7 cellular contexts compared by ENCODE assay signal in genomic region chr20:59598625-59599310, GRCh38. TPM values are rescaled to one million over a fixed set of nuclear protein-coding genes. Genes with fewer than 3 reads are reported as not detected.
DNase-seq lines count a peak whose midpoint lies in the region; ATAC-seq, FAIRE-seq and TF ChIP-seq lines count a peak whose summit lies in the region.

No MANE protein-coding gene starts in this region.

- no peak overlapping the region for H3K4me3 ChIP-seq in astrocyte (ENCODE audit: insufficient read depth, low read depth, low read length)
- H3K4me3 ChIP-seq in kidney (ENCODE audit: low read length in 2 of 2): no peak overlapping the region
- no peak overlapping the region for H3K4me3 ChIP-seq in lower leg skin (ENCODE audit: low read depth, poor library complexity, severe bottlenecking)

- H3K36me3 ChIP-seq in astrocyte (ENCODE audit: insufficient read depth, low read length): no peaks in the 10 kb centered on the region
- no peaks in the 10 kb centered on the region for H3K36me3 ChIP-seq in kidney (ENCODE audit: control insufficient read depth in 1 of 2, insufficient read depth in 2 of 2, low read length in 2 of 2)

- no peaks in the 10 kb centered on the region for H3K27me3 ChIP-seq in astrocyte (ENCODE audit: insufficient read depth, low read length)

- no peak overlapping the region for H3K4me2 ChIP-seq in astrocyte (ENCODE audit: low read length)

- H3K4me3 Mint-ChIP-seq in HFFc6 (no peak overlapping the region), astrocyte (ENCODE audit: unreplicated experiment) (no peak overlapping the region)
- H3K4me3 Mint-ChIP-seq in stimulated activated effector memory CD8-positive, alpha-beta T cell treated with anti-CD3 and anti-CD28 coated beads, Interleukin-12 subunit alpha, Interleukin-12 subunit beta, amount 100 ng/mL, for 72 hours: no peak overlapping the region

- no peaks in the 10 kb centered on the region for H3K79me2 ChIP-seq in astrocyte (ENCODE audit: insufficient read depth, low read length)

- 33 to 38% methylated on average over 13 of the region's 13 CpGs for WGBS in lower leg skin, 2 donors

- no peak overlapping the region for H2AFZ ChIP-seq in astrocyte (ENCODE audit: low read depth, low read length)

- no peaks in the 10 kb centered on the region; the same call in 1 of the 2 replicates for H3K27me3 Mint-ChIP-seq in HFFc6 (ENCODE audit: insufficient read depth)
- H3K27me3 Mint-ChIP-seq in astrocyte (ENCODE audit: low read depth, unreplicated experiment): peaks cover 81% of the 10 kb centered on the region

- H3K9ac ChIP-seq in astrocyte (ENCODE audit: low read length) (no peak overlapping the region), kidney (ENCODE audit: low read length in 2 of 2) (no peak overlapping the region)

- in situ Hi-C loops in G401 (cut with HindIII; ENCODE audit: low sequenced_read_pairs): no loop called here

- H3K9me3 Mint-ChIP-seq in HFFc6 (peaks cover 11% of the 10 kb centered on the region; the same call in 1 of the 2 replicates), astrocyte (ENCODE audit: unreplicated experiment) (no peaks in the 10 kb centered on the region)
- no peaks in the 10 kb centered on the region for H3K9me3 Mint-ChIP-seq in stimulated activated effector memory CD8-positive, alpha-beta T cell treated with anti-CD3 and anti-CD28 coated beads, Interleukin-12 subunit alpha, Interleukin-12 subunit beta, amount 100 ng/mL, for 72 hours

- H3K4me1 Mint-ChIP-seq in HFFc6 (ENCODE audit: low read depth): no peaks in the 10 kb centered on the region
- no peaks in the 10 kb centered on the region for H3K4me1 Mint-ChIP-seq in astrocyte (ENCODE audit: low read depth, unreplicated experiment)
- H3K4me1 Mint-ChIP-seq in stimulated activated effector memory CD8-positive, alpha-beta T cell treated with anti-CD3 and anti-CD28 coated beads, Interleukin-12 subunit alpha, Interleukin-12 subunit beta, amount 100 ng/mL, for 72 hours: peaks cover 5% of the 10 kb centered on the region

- H3K4me1 ChIP-seq in astrocyte (ENCODE audit: insufficient read depth, low read length) (no peaks in the 10 kb centered on the region), kidney (ENCODE audit: control insufficient read depth in 1 of 2, insufficient read depth in 1 of 2, low read depth in 1 of 2, low read length in 2 of 2) (no peaks in the 10 kb centered on the region)

- H3K9me3 ChIP-seq in astrocyte (ENCODE audit: insufficient read depth, low read depth, low read length): no peaks in the 10 kb centered on the region
- H3K9me3 ChIP-seq in kidney (ENCODE audit: control insufficient read depth in 1 of 2, low read length in 2 of 2): no peaks in the 10 kb centered on the region

- ATAC-seq in stimulated activated effector memory CD8-positive, alpha-beta T cell treated with anti-CD3 and anti-CD28 coated beads, Interleukin-12 subunit alpha, Interleukin-12 subunit beta, amount 100 ng/mL, for 72 hours: peak; percentile 38

- TF ChIP-seq POLR2A in lower leg skin (IDR thresholded peaks at IDR 0.05): no peak

- peak; percentile 86 for DNase-seq in G401 (ENCODE audit: low spot score)
- DNase-seq in HFFc6: no peak
- peak; percentile 5 for DNase-seq in NCI-H774 (lab: John Stamatoyannopoulos, UW)
- DNase-seq in astrocyte (ENCODE audit: low read depth): no peak
- no peak for DNase-seq in kidney
- peak in 1 of 2 donors; percentile 11 for DNase-seq in stimulated activated effector memory CD8-positive, alpha-beta T cell treated with anti-CD3 and anti-CD28 coated beads, Interleukin-12 subunit alpha, Interleukin-12 subunit beta, amount 100 ng/mL, for 72 hours (ENCODE audit: low spot score in 2 of 2)
- DNase-seq in lower leg skin (ENCODE audit: low spot score in 2 of 2): no peak

- no peaks in the 10 kb centered on the region for H4K20me1 ChIP-seq in astrocyte (ENCODE audit: insufficient read depth, low read length)

- FAIRE-seq in astrocyte (lab: Jason Lieb, UNC) (no peak), kidney (lab: Jason Lieb, UNC) (no peak)

- peak; percentile 80 for TF ChIP-seq CTCF in HFFc6 (IDR thresholded peaks at IDR 0.05)
- peak; percentile 50 for TF ChIP-seq CTCF in astrocyte (IDR thresholded peaks at IDR 0.05; ENCODE audit: insufficient read depth, low read depth, low read length)
- peak; percentile 76 for TF ChIP-seq CTCF in kidney (IDR thresholded peaks at IDR 0.05; ENCODE audit: borderline replicate concordance, extremely low read depth, insufficient read depth)
- no peak for TF ChIP-seq CTCF in lower leg skin (IDR thresholded peaks at IDR 0.05)

- H3K27ac Mint-ChIP-seq in HFFc6 (no peak overlapping the region), astrocyte (ENCODE audit: unreplicated experiment) (no peak overlapping the region)
- no peak overlapping the region for H3K27ac Mint-ChIP-seq in stimulated activated effector memory CD8-positive, alpha-beta T cell treated with anti-CD3 and anti-CD28 coated beads, Interleukin-12 subunit alpha, Interleukin-12 subunit beta, amount 100 ng/mL, for 72 hours

- H3K27ac ChIP-seq in astrocyte (ENCODE audit: low read depth, low read length) (no peak overlapping the region), kidney (ENCODE audit: low read depth in 2 of 2, low read length in 2 of 2) (no peak overlapping the region)

- intact Hi-C loops in kidney (cut with DNase I): no loop called here
- intact Hi-C loops in lower leg skin (cut with DNase I; ENCODE audit: low total_unique reads): no loop called here

- no peaks in the 10 kb centered on the region for H3K36me3 Mint-ChIP-seq in HFFc6 (ENCODE audit: low read depth)
- no peaks in the 10 kb centered on the region for H3K36me3 Mint-ChIP-seq in astrocyte (ENCODE audit: low read depth, unreplicated experiment)
- H3K36me3 Mint-ChIP-seq in stimulated activated effector memory CD8-positive, alpha-beta T cell treated with anti-CD3 and anti-CD28 coated beads, Interleukin-12 subunit alpha, Interleukin-12 subunit beta, amount 100 ng/mL, for 72 hours: no peaks in the 10 kb centered on the region

RNA-seq across cellular contexts. Expression of gene PHACTR3, which starts 5.6 kb away (rescaled TPM):
- not detected in 2 replicates for total RNA-seq in G401 (2014; rRNA removed; shearing (Covaris generic))
- total RNA-seq in HFFc6 (2021; fragmentation: NEBNext Ultra II Directional; extraction: Animal tissue kit (Norgen Biotek cat#: 25700)): not detected
- total RNA-seq in astrocyte (0.14 TPM in 1 of 2 replicates, not detected in the other), kidney (12.3 TPM), lower leg skin (1 to 10 TPM; 1.4 to 7.2 (median 4.3) TPM)
- polyA plus RNA-seq in kidney (ENCODE audit: insufficient read depth, low read depth, low replicate concordance): 1.7 TPM

Comparison
In these comparisons a context has a peak if more than half of its experiments do, and no peak if none do; other contexts are left out.
1. DNase-seq: peak in G401 (single experiment) and NCI-H774 (single experiment); none in HFFc6 (single experiment), astrocyte (single experiment), kidney (single experiment) and lower leg skin (0 of 2).
2. CTCF ChIP-seq: peak in HFFc6 (single experiment), astrocyte (single experiment) and kidney (single experiment); none in lower leg skin (0 of 3).